ENCODE assay signal across 8 cellular contexts in the genomic region with DNA sequence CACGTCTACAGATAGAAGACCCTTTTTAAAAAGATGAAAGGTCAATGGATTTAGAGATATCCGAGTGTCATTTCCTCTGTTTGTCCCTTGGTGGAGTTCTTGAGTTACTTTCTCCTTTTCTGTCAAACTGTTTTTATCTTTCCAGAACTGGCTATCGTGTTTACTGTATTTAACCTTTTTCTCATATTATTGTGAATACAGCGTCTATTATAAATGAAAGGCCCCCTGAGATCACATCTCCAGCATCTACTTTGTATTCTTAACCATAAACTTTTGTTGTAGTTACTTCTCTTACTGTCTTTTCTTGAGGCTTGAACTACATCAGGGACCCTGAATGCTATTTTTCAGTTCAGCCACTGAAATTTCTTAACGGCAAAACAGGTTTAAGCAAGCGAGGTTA. TPM values are rescaled to one million over a fixed set of nuclear protein-coding genes. Genes with fewer than 3 reads are reported as not detected.
A peak's percentile ranks its signal among the peaks of the same experiment; 100 is the strongest.
DNase-seq lines count a peak whose midpoint lies in the region; ATAC-seq and TF ChIP-seq lines count a peak whose summit lies in the region.

No MANE protein-coding gene starts in this region.

- H3K9me3 Mint-ChIP-seq in activated T-helper 1 cell treated with anti-CD3 and anti-CD28 coated beads, Interleukin-12 subunit alpha, Interleukin-12 subunit beta, Interleukin-2, Interleukin-4 antibody, amounts not matched to agents 30 ng/mL and 10 ng/mL and 1 ng/mL, durations not matched to agents 14 hours and 24 hours and 36 hours = peaks cover 5% of the 10 kb centered on the region
- H3K9me3 Mint-ChIP-seq in immature natural killer cell = peaks cover 4 to 42% (median 11%) of the 10 kb centered on the region in 6 donors
- peaks cover 0 to 27% (median 8%) of the 10 kb centered on the region in 7 donors for H3K9me3 Mint-ChIP-seq in CD14-positive monocyte

- intact Hi-C loops in activated T-helper 1 cell treated with anti-CD3 and anti-CD28 coated beads, Interleukin-12 subunit alpha, Interleukin-12 subunit beta, Interleukin-2, Interleukin-4 antibody, amounts not matched to agents 30 ng/mL and 10 ng/mL and 1 ng/mL, durations not matched to agents 14 hours and 24 hours and 36 hours (cut with micrococcal nuclease) = no loop called here
- intact Hi-C loops in transverse colon (cut with DNase I; ENCODE audit: low total_unique reads) (no loop called here), CD14-positive monocyte (cut with micrococcal nuclease) (no loop called here)

- H3F3A ChIP-seq in DOHH2 (ENCODE audit: control insufficient read depth, insufficient read depth) = peaks cover 19% of the 10 kb centered on the region

- in situ Hi-C loops in transverse colon (cut with MboI; ENCODE audit: low pct_ligation_motif_present in 1 of 4, low pct_unique_long_range_greater_than_20kb in 1 of 4, low sequenced_read_pairs in 3 of 4) = loop anchor here in 3 of 4 donors (25.0 kb wide), 3 partner anchors 321 to 971 kb away; no protein-coding TSS in a partner anchor

- peak overlapping the region; percentile 71 for H3K4me3 Mint-ChIP-seq in activated T-helper 1 cell treated with anti-CD3 and anti-CD28 coated beads, Interleukin-12 subunit alpha, Interleukin-12 subunit beta, Interleukin-2, Interleukin-4 antibody, amounts not matched to agents 30 ng/mL and 10 ng/mL and 1 ng/mL, durations not matched to agents 14 hours and 24 hours and 36 hours
- H3K4me3 Mint-ChIP-seq in immature natural killer cell (peak overlapping the region; percentile 50 to 82 (median 70)), CD14-positive monocyte (peak overlapping the region in 1 of 2 donors; percentile 89)

- H3K36me3 Mint-ChIP-seq in activated T-helper 1 cell treated with anti-CD3 and anti-CD28 coated beads, Interleukin-12 subunit alpha, Interleukin-12 subunit beta, Interleukin-2, Interleukin-4 antibody, amounts not matched to agents 30 ng/mL and 10 ng/mL and 1 ng/mL, durations not matched to agents 14 hours and 24 hours and 36 hours (ENCODE audit: low read depth) = peaks cover 1% of the 10 kb centered on the region
- H3K36me3 Mint-ChIP-seq in immature natural killer cell (peaks cover 0 to 7% (median 0%) of the 10 kb centered on the region in 3 donors), CD14-positive monocyte (peaks cover 2 to 3% of the 10 kb centered on the region in 2 donors)

- TF ChIP-seq CTCF in DOHH2 (IDR thresholded peaks at IDR 0.05; ENCODE audit: low read depth, low read length, poor library complexity, severe bottlenecking) (peak; percentile 60), transverse colon (IDR thresholded peaks at IDR 0.05) (peak; percentile 28 to 35 (median 31)), CD14-positive monocyte (IDR thresholded peaks at IDR 0.05) (no peak)

- no peaks in the 10 kb centered on the region for H3K9me2 ChIP-seq in DOHH2 (replicated peaks; ENCODE audit: control insufficient read depth, low read length)

- H3K27ac Mint-ChIP-seq in activated T-helper 1 cell treated with anti-CD3 and anti-CD28 coated beads, Interleukin-12 subunit alpha, Interleukin-12 subunit beta, Interleukin-2, Interleukin-4 antibody, amounts not matched to agents 30 ng/mL and 10 ng/mL and 1 ng/mL, durations not matched to agents 14 hours and 24 hours and 36 hours = peak overlapping the region; percentile 52
- H3K27ac Mint-ChIP-seq in immature natural killer cell (peak overlapping the region in 2 of 6 donors; percentile 35 to 38), CD14-positive monocyte (no peak overlapping the region)

- H3K27me3 ChIP-seq in DOHH2 (ENCODE audit: control insufficient read depth, low read length) (no peaks in the 10 kb centered on the region), transverse colon (peaks cover 41% of the 10 kb centered on the region)

- ATAC-seq in GM21423 (IDR thresholded peaks at IDR 0.05; ENCODE audit: unreplicated experiment) (no peak), GM21381 (IDR thresholded peaks at IDR 0.05; ENCODE audit: unreplicated experiment) (no peak)

- 3% methylated on average over 6 of the region's 6 CpGs for WGBS in transverse colon (ENCODE audit: low coverage in 1 of 2), 2 donors

- DNase-seq in HuH-7 (ENCODE audit: low spot score) (peak; percentile 76), immature natural killer cell (no peak), transverse colon (no peak), CD14-positive monocyte (ENCODE audit: low spot score) (no peak)
- no peak for DNase-seq in activated T-helper 1 cell treated with anti-CD3 and anti-CD28 coated beads, Interleukin-12 subunit alpha, Interleukin-12 subunit beta, Interleukin-2, Interleukin-4 antibody, amounts not matched to agents 30 ng/mL and 10 ng/mL and 1 ng/mL, durations not matched to agents 14 hours and 24 hours and 36 hours (ENCODE audit: low spot score)

- H3K79me2 ChIP-seq in DOHH2 (ENCODE audit: control insufficient read depth, low read length) = peaks cover 20% of the 10 kb centered on the region

- TF ChIP-seq POLR2A in transverse colon (IDR thresholded peaks at IDR 0.05) = no peak

- H3K4me1 Mint-ChIP-seq in activated T-helper 1 cell treated with anti-CD3 and anti-CD28 coated beads, Interleukin-12 subunit alpha, Interleukin-12 subunit beta, Interleukin-2, Interleukin-4 antibody, amounts not matched to agents 30 ng/mL and 10 ng/mL and 1 ng/mL, durations not matched to agents 14 hours and 24 hours and 36 hours (ENCODE audit: low read depth) = peaks cover 20% of the 10 kb centered on the region
- H3K4me1 Mint-ChIP-seq in immature natural killer cell (peaks cover 25 to 32% of the 10 kb centered on the region in 2 donors), CD14-positive monocyte (peaks cover 23% of the 10 kb centered on the region)

- peak overlapping the region; percentile 59 for H3K4me2 ChIP-seq in DOHH2 (ENCODE audit: low read length)

- H3K36me3 ChIP-seq in DOHH2 (ENCODE audit: control insufficient read depth, low read length) (no peaks in the 10 kb centered on the region; the same call in 1 of the 2 replicates), transverse colon (no peaks in the 10 kb centered on the region)

- H3K4me3 ChIP-seq in DOHH2 (ENCODE audit: low read length) (peak overlapping the region; percentile 71), transverse colon (peak overlapping the region; percentile 9 to 73 (median 46))

- no peak for TF ChIP-seq EP300 in transverse colon (IDR thresholded peaks at IDR 0.05; ENCODE audit: low read depth)

- no peaks in the 10 kb centered on the region for H4K20me1 ChIP-seq in DOHH2 (ENCODE audit: control insufficient read depth, insufficient read depth, low read depth, low read length)

- H3K27ac ChIP-seq in DOHH2 (ENCODE audit: low read depth, low read length) (peak overlapping the region; percentile 92), transverse colon (peak overlapping the region in 3 of 4 donors; percentile 39 to 78 (median 67))

- H3K4me1 ChIP-seq in DOHH2 (ENCODE audit: control insufficient read depth, low read length) = peaks cover 29% of the 10 kb centered on the region
- peaks cover 4 to 49% (median 21%) of the 10 kb centered on the region in 4 donors for H3K4me1 ChIP-seq in transverse colon

- H3K27me3 Mint-ChIP-seq in activated T-helper 1 cell treated with anti-CD3 and anti-CD28 coated beads, Interleukin-12 subunit alpha, Interleukin-12 subunit beta, Interleukin-2, Interleukin-4 antibody, amounts not matched to agents 30 ng/mL and 10 ng/mL and 1 ng/mL, durations not matched to agents 14 hours and 24 hours and 36 hours (ENCODE audit: insufficient read depth) = peaks cover 33% of the 10 kb centered on the region
- peaks cover 5 to 18% (median 17%) of the 10 kb centered on the region in 3 donors for H3K27me3 Mint-ChIP-seq in immature natural killer cell (ENCODE audit: low read depth in 3 of 3)
- H3K27me3 Mint-ChIP-seq in CD14-positive monocyte (ENCODE audit: low read depth in 3 of 3) = peaks cover 53 to 57% (median 56%) of the 10 kb centered on the region in 3 donors

- H3K9me3 ChIP-seq in DOHH2 (ENCODE audit: control insufficient read depth, insufficient read depth, low read length) (no peaks in the 10 kb centered on the region), transverse colon (no peaks in the 10 kb centered on the region)

RNA-seq across cellular contexts. Expression of a gene that starts 4.0 kb away (rescaled TPM):
- total RNA-seq in activated T-helper 1 cell treated with anti-CD3 and anti-CD28 coated beads, Interleukin-12 subunit alpha, Interleukin-12 subunit beta, Interleukin-2, Interleukin-4 antibody, amounts not matched to agents 30 ng/mL and 10 ng/mL and 1 ng/mL, durations not matched to agents 14 hours and 24 hours and 36 hours = not detected in 2 replicates
- not detected for polyA plus RNA-seq in immature natural killer cell
- 100 to 1,000 TPM in 1 of 4 donors, 10 to 100 TPM in 3; 21.0 to 114 (median 26.1) TPM for total RNA-seq in transverse colon
- polyA plus RNA-seq in CD14-positive monocyte = not detected

Comparison
In these comparisons a context has a peak if more than half of its experiments do, and no peak if none do; other contexts are left out.
1. RNA of a gene that starts 4.0 kb away (total RNA-seq): 21.0 to 114 TPM in transverse colon; not detected in activated T-helper 1 cell treated with anti-CD3 and anti-CD28 coated beads, Interleukin-12 subunit alpha, Interleukin-12 subunit beta, Interleukin-2, Interleukin-4 antibody, amounts not matched to agents 30 ng/mL and 10 ng/mL and 1 ng/mL, durations not matched to agents 14 hours and 24 hours and 36 hours; every median in the first group is over 10 times any median in the second.